Comparison of ENCODE assay signal across 6 cellular contexts in genomic region chrX:49155900-49156837, GRCh38. TPM values are rescaled to one million over a fixed set of nuclear protein-coding genes. Genes with fewer than 3 reads are reported as not detected.
A peak's percentile ranks its signal among the peaks of the same experiment; 100 is the strongest.
DNase-seq lines count a peak whose midpoint lies in the region; TF ChIP-seq lines count a peak whose summit lies in the region.

No MANE protein-coding gene starts in this region.

- POLR2A ChIA-PET in Caco-2 (lab: Charles Lee), result interaction anchor here (0.6 to 1.2 kb wide), 3 partner anchors 35 to 154 kb away, joined by 3 to 8 read pairs (median 7); partner anchors contain the start of gene GRIPAP1
- POLR2A ChIA-PET in HEK293T (lab: Yijun Ruan, JAX), result interaction anchor here (0.7 to 2.2 kb wide), 11 partner anchors 8 to 198 kb away, joined by 3 to 18 read pairs (median 4); partner anchors contain the start of genes CCDC22 and PLP2

- no peaks in the 10 kb centered on the region for H3K36me3 Mint-ChIP-seq in Caco-2 (ENCODE audit: insufficient read depth, unreplicated experiment)

- peak; percentile 41 to 73 for TF ChIP-seq CTCF in Caco-2 (IDR thresholded peaks at IDR 0.05; ENCODE audit: insufficient read depth in 1 of 2, low read depth in 1 of 2, low read length in 1 of 2, severe bottlenecking in 1 of 2, unreplicated experiment in 1 of 2)
- TF ChIP-seq CTCF in spleen (IDR thresholded peaks at IDR 0.05 in 8 of 11, conservative IDR thresholded peaks at IDR 0.05 in 3 of 11), result peak; percentile 70 to 93 (median 85)

- no peaks in the 10 kb centered on the region for H3K27me3 Mint-ChIP-seq in Caco-2 (ENCODE audit: insufficient read depth, unreplicated experiment)

- peak; percentile 89 to 91 for DNase-seq in Caco-2
- DNase-seq in HEK293T (ENCODE audit: extremely low spot score), result peak; percentile 79
- peak; percentile 56 for DNase-seq in NCI-H2171 (lab: John Stamatoyannopoulos, UW)
- DNase-seq in activated CD8-positive, alpha-beta memory T cell treated with anti-CD3 and anti-CD28 coated beads, Interleukin-2, amount 50 U/mL, for 24 hours (ENCODE audit: extremely low read depth), result peak; percentile 62
- DNase-seq in glomerular visceral epithelial cell (ENCODE audit: extremely low spot score), result peak; percentile 84
- DNase-seq in spleen, result peak; percentile 97

- no peaks in the 10 kb centered on the region for H3K4me1 Mint-ChIP-seq in Caco-2 (ENCODE audit: low read depth, unreplicated experiment)

- BruUV-seq in Caco-2 (replicated peaks; lab: Mats Ljungman, UMichigan), result no TSS peak

- no peaks in the 10 kb centered on the region for H3K9me3 Mint-ChIP-seq in Caco-2 (ENCODE audit: unreplicated experiment)

- H3K9me3 ChIP-seq in Caco-2, result no peaks in the 10 kb centered on the region
- H3K9me3 ChIP-seq in spleen, result no peaks in the 10 kb centered on the region

- peak overlapping the region; percentile 93 for H3K27ac Mint-ChIP-seq in Caco-2 (ENCODE audit: unreplicated experiment)

- peak overlapping the region; percentile 98 for H3K4me3 Mint-ChIP-seq in Caco-2 (ENCODE audit: unreplicated experiment)

- H3K27ac ChIP-seq in spleen, result peak overlapping the region; percentile 51 to 95 (median 92)

- no peaks in the 10 kb centered on the region for H3K36me3 ChIP-seq in Caco-2 (ENCODE audit: control insufficient read depth, insufficient read depth, low read length)
- no peaks in the 10 kb centered on the region for H3K36me3 ChIP-seq in spleen

- intact Hi-C loops in Caco-2 (cut with micrococcal nuclease; ENCODE audit: unreplicated experiment) (no loop called here), spleen (cut with DNase I; ENCODE audit: low total_unique reads) (no loop called here)

- CTCF ChIA-PET in Caco-2 (lab: Charles Lee) (interaction anchor here (0.6 to 1.0 kb wide), 10 partner anchors 16 to 541 kb away, joined by 3 to 27 read pairs (median 4); partner anchors contain the start of genes HDAC6, PLP2 and TFE3), HEK293T (lab: Yijun Ruan, JAX) (interaction anchor here (0.6 to 1.0 kb wide), 6 partner anchors 10 to 135 kb away, joined by 3 to 5 read pairs (median 4); no protein-coding TSS in a partner anchor)

- H3K4me1 ChIP-seq in Caco-2 (no peaks in the 10 kb centered on the region), spleen (peaks cover 0 to 12% (median 6%) of the 10 kb centered on the region in 6 donors)

- TF ChIP-seq POLR2A in spleen (IDR thresholded peaks at IDR 0.05), result peak in 1 of 3 donors; percentile 12

- WGBS in spleen, 5 donors, result 1 to 44% (median 2%) methylated on average over 15 to 65 of the region's 65 CpGs

- H3K4me3 ChIP-seq in Caco-2 (ENCODE audit: low read depth, low read length) (peak overlapping the region; percentile 63), spleen (peak overlapping the region; percentile 5 to 68 (median 40))

- no peaks in the 10 kb centered on the region for H3K27me3 ChIP-seq in Caco-2 (replicated peaks; ENCODE audit: control insufficient read depth, insufficient read depth, low read length)
- H3K27me3 ChIP-seq in spleen (replicated peaks in 1 of 7), result no peaks in the 10 kb centered on the region

TF ChIP-seq in HEK293T, 16 proteins besides CTCF, POLR2A, EP300 and RAD21:
- no peak for TF ChIP-seq FOXA1 (IDR thresholded peaks at IDR 0.05)
- peak; percentile 62 for TF ChIP-seq L3MBTL2 (conservative IDR thresholded peaks at IDR 0.05)

RNA-seq across cellular contexts. Expression of gene MAGIX, which starts 6.4 kb away (rescaled TPM):
- total RNA-seq in Caco-2 (2022), result 1.5 and 2.1 TPM in 2 replicates
- 1 to 10 TPM in 6 of 7 donors, under 1 TPM in 1; 0.89 to 4.3 (median 1.5) TPM for total RNA-seq in spleen
- polyA plus RNA-seq in spleen, result 1 to 10 TPM in 2 of 3 donors, under 1 TPM in 1; 0.96 to 2.1 (median 1.3) TPM

RNA-seq across cellular contexts. Expression of gene PLP2, which starts 15.5 kb away (rescaled TPM):
- 54.2 and 73.9 TPM in 2 replicates for total RNA-seq in Caco-2 (2022)
- total RNA-seq in spleen, result 100 to 1,000 TPM in 1 of 7 donors, 10 to 100 TPM in 6; 30.2 to 100 (median 52.6) TPM
- 10 to 100 TPM; 48.8 to 77.1 (median 57.4) TPM for polyA plus RNA-seq in spleen

RNA-seq across cellular contexts. Expression of gene PRICKLE3, which starts 30.0 kb away (rescaled TPM):
- total RNA-seq in Caco-2 (2022), result 8.4 and 10.9 TPM in 2 replicates
- 10 to 100 TPM; 11.3 to 29.0 (median 15.2) TPM for total RNA-seq in spleen
- 1 to 10 TPM; 3.2 to 6.2 (median 3.4) TPM for polyA plus RNA-seq in spleen

RNA-seq across cellular contexts. Expression of gene GPKOW, which starts 32.6 kb away (rescaled TPM):
- total RNA-seq in Caco-2 (2022), result 25.4 and 25.6 TPM in 2 replicates
- 10 to 100 TPM; 17.6 to 23.9 (median 19.2) TPM for total RNA-seq in spleen
- polyA plus RNA-seq in spleen, result 10 to 100 TPM in 2 of 3 donors, 1 to 10 TPM in 1; 8.7 to 15.3 (median 11.6) TPM

RNA-seq across cellular contexts. Expression of gene SYP, which starts 43.8 kb away (rescaled TPM):
- total RNA-seq in Caco-2 (2022) (18.3 and 23.3 TPM in 2 replicates), spleen (1 to 10 TPM in 5 of 7 donors, under 1 TPM in 2; 0.52 to 3.6 (median 1.5) TPM)
- polyA plus RNA-seq in spleen, result 1 to 10 TPM in 2 of 3 donors, under 1 TPM in 1; 0.48 to 2.1 (median 1.3) TPM

Comparison
In these comparisons a context has a peak if more than half of its experiments do, and no peak if none do; other contexts are left out.
1. Peak in every context shown above with its lines: DNase-seq, H3K4me3 ChIP-seq and H3K27ac ChIP-seq.